8 cellular contexts compared by ENCODE assay signal in genomic region chr20:64255361-64256281, GRCh38. TPM values are rescaled to one million over a fixed set of nuclear protein-coding genes. Genes with fewer than 3 reads are reported as not detected.
DNase-seq lines count a peak whose midpoint lies in the region; ATAC-seq and TF ChIP-seq lines count a peak whose summit lies in the region.

Gene PCMTD2 (plus strand): TSS chr20:64255748. CDS start chr20:64259966, 4,218 bp downstream.

- H3K9me3 ChIP-seq in HUES64 (ENCODE audit: insufficient read depth, low read depth, low read length) (no peaks in the 10 kb centered on the region), mucosa of rectum (ENCODE audit: control insufficient read depth in 2 of 2, low read length in 2 of 2) (no peaks in the 10 kb centered on the region)

- H3K27me3 ChIP-seq in HUES64 (ENCODE audit: insufficient read depth, low read length) (peaks cover 9% of the 10 kb centered on the region), mucosa of rectum (ENCODE audit: control insufficient read depth in 2 of 2, insufficient read depth in 2 of 2, low read length in 2 of 2) (no peaks in the 10 kb centered on the region)

- peaks cover 2% of the 10 kb centered on the region for H3K9me3 Mint-ChIP-seq in Calu3 (ENCODE audit: low read depth, unreplicated experiment)

- H3K36me3 Mint-ChIP-seq in Calu3 (ENCODE audit: insufficient read depth, unreplicated experiment), result peaks cover 30% of the 10 kb centered on the region

- H3K27ac Mint-ChIP-seq in Calu3 (ENCODE audit: unreplicated experiment), result peak within 1 kb of the TSS; percentile 97

- H3K4me3 ChIP-seq in HUES64 (ENCODE audit: low read length) (peak within 1 kb of the TSS; percentile 93), mucosa of rectum (ENCODE audit: low read length in 2 of 2) (peak within 1 kb of the TSS; percentile 69 to 87)

- H3K4me1 ChIP-seq in HUES64 (ENCODE audit: insufficient read depth, low read length), result peaks cover 19% of the 10 kb centered on the region
- peaks cover 13 to 17% of the 10 kb centered on the region in 2 donors for H3K4me1 ChIP-seq in mucosa of rectum (ENCODE audit: control insufficient read depth in 2 of 2, insufficient read depth in 2 of 2, low read length in 2 of 2)

- H3K27me3 Mint-ChIP-seq in Calu3 (ENCODE audit: unreplicated experiment), result peaks cover 29% of the 10 kb centered on the region

- DNase-seq in Calu3 (peak; percentile 95), OCI-M1 (lab: John Stamatoyannopoulos, UW) (peak; percentile 93), activated T-cell treated with anti-CD3 and anti-CD28 coated beads for 48 hours (ENCODE audit: low read depth) (peak; percentile 88), erythroblast (lab: John Stamatoyannopoulos, UW) (peak; percentile 93 to 96)
- peak; percentile 90 for DNase-seq in stimulated activated CD8-positive, alpha-beta memory T cell treated with anti-CD3 and anti-CD28 coated beads, Interleukin-4, amount 100 ng/mL, for 48 hours

- TF ChIP-seq POLR2A in erythroblast (IDR thresholded peaks at IDR 0.05; ENCODE audit: low read length), result peak; percentile 45

- H3K36me3 ChIP-seq in HUES64 (ENCODE audit: insufficient read depth, low read length), result no peaks in the 10 kb centered on the region
- H3K36me3 ChIP-seq in mucosa of rectum (ENCODE audit: control insufficient read depth in 2 of 2, insufficient read depth in 2 of 2, low read length in 2 of 2), result no peaks in the 10 kb centered on the region

- intact Hi-C loops in Calu3 (cut with micrococcal nuclease; ENCODE audit: unreplicated experiment), result loop anchor here (2.0 to 5.0 kb wide), 2 partner anchors 67 to 123 kb away; no protein-coding TSS in a partner anchor

- ATAC-seq in GM21447 (IDR thresholded peaks at IDR 0.05; ENCODE audit: unreplicated experiment), result peak; percentile 71

- H3K9ac ChIP-seq in HUES64 (ENCODE audit: low read depth, low read length) (peak within 1 kb of the TSS; percentile 85), mucosa of rectum (ENCODE audit: low read depth in 1 of 2, low read length in 2 of 2) (peak within 1 kb of the TSS; percentile 68 to 88)

- peak within 1 kb of the TSS; percentile 69 for H3K27ac ChIP-seq in HUES64 (ENCODE audit: low read depth, low read length)
- H3K27ac ChIP-seq in mucosa of rectum (ENCODE audit: low read depth in 2 of 2, low read length in 2 of 2), result peak within 1 kb of the TSS; percentile 62 to 79

- H3K4me1 Mint-ChIP-seq in Calu3 (ENCODE audit: low read depth, unreplicated experiment), result peaks cover 32% of the 10 kb centered on the region

- under 1% methylated on average over 96 of the region's 96 CpGs for WGBS in HUES64

- CTCF ChIA-PET in Calu3 (lab: Charles Lee), result interaction anchor here (0.6 to 1.6 kb wide), 3 partner anchors 32 to 138 kb away, joined by 3 to 6 read pairs (median 4); no protein-coding TSS in a partner anchor

- H3K4me3 Mint-ChIP-seq in Calu3 (ENCODE audit: low read depth, unreplicated experiment), result peak within 1 kb of the TSS; percentile 99

- TF ChIP-seq CTCF in Calu3 (IDR thresholded peaks at IDR 0.05; ENCODE audit: unreplicated experiment), result no peak

- no TSS peak for BruUV-seq in Calu3 (replicated peaks; lab: Mats Ljungman, UMichigan)

RNA-seq across cellular contexts. Expression of gene PCMTD2, which starts in this region (rescaled TPM):
- 61.2 and 62.2 TPM in 2 replicates for total RNA-seq in Calu3 (2022)
- 29.9 TPM for polyA plus RNA-seq in HUES64 (2013, experiment 1 of 2)
- polyA plus RNA-seq in HUES64 (2013, experiment 2 of 2), result 33.2 TPM

Comparison
In these comparisons a context has a peak if more than half of its experiments do, and no peak if none do; other contexts are left out.
1. Peak in every context shown above with its lines: DNase-seq, ATAC-seq, H3K4me3 ChIP-seq and H3K27ac ChIP-seq.